ENCODE assay signal across 8 cellular contexts in the genomic region with DNA sequence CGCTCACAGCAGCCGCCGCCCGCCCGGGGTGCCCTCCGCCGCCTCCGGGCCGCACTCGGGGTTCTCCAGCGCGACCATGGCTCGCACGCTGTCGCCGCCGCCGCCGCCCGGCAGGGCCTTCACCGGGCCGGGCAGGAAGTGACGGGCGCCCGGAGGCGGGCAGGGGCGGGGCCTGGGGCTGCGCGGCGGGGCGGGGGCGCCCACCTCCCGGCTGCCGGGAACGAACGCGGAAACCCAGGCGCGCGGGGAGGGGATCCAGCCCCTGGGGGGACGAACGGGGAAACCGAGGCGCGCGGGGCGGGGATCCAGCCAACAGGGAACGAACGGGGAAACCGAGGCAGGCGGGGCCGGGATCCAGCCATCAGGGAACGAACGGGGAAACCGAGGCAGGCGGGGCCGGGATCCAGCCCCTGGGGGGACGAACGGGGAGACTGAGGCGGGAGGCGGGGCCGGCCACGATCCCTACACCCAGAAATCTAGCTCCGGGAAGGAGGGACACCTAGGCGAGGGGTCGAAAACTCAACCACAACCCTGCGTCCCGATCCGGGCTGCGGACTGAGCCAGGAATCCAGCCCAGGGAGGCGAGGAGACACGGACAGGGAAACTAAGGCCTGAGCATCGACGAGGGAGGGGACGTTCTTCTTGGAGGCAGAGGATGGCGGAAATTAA. TPM values are rescaled to one million over a fixed set of nuclear protein-coding genes. Genes with fewer than 3 reads are reported as not detected.
A peak's percentile ranks its signal among the peaks of the same experiment; 100 is the strongest.
DNase-seq lines count a peak whose midpoint lies in the region; ATAC-seq and TF ChIP-seq lines count a peak whose summit lies in the region.

A gene (minus strand): TSS at position 140 of the 669 bp plus-strand sequence. CDS start 62 bp downstream, at position 78.

- peak; percentile 73 to 91 (median 81) for DNase-seq in CD4-positive, alpha-beta T cell
- DNase-seq in NCI-H2227 (lab: John Stamatoyannopoulos, UW; ENCODE audit: unreplicated experiment) (peak; percentile 69), medulla oblongata (ENCODE audit: extremely low spot score) (peak; percentile 68)
- peak; percentile 65 to 69 for DNase-seq in activated CD8-positive, alpha-beta memory T cell treated with anti-CD3 and anti-CD28 coated beads for 4 hours (ENCODE audit: low read depth in 2 of 2)
- peak; percentile 77 to 83 (median 79) for DNase-seq in effector memory CD4-positive, alpha-beta T cell
- peak in 2 of 3 donors; percentile 66 to 84 for DNase-seq in stimulated activated CD4-positive, alpha-beta T cell treated with anti-CD3 and anti-CD28 coated beads, TNF-alpha, amount 100 ng/mL, for 48 hours (ENCODE audit: low read depth in 3 of 3)

- H3K4me1 ChIP-seq in effector memory CD4-positive, alpha-beta T cell (ENCODE audit: control insufficient read depth, insufficient read depth, low read length, poor library complexity, severe bottlenecking): peaks cover 53% of the 10 kb centered on the region

- peaks cover 35% of the 10 kb centered on the region for H3K36me3 Mint-ChIP-seq in CD4-positive, alpha-beta T cell (ENCODE audit: low read depth)

- ATAC-seq in CD4-positive, alpha-beta T cell (ENCODE audit: poor library complexity): peak; percentile 37
- ATAC-seq in GM21825 (IDR thresholded peaks at IDR 0.05; ENCODE audit: unreplicated experiment) (peak; percentile 40), HG03460 (IDR thresholded peaks at IDR 0.05; ENCODE audit: unreplicated experiment) (no peak)

- H3K27ac Mint-ChIP-seq in CD4-positive, alpha-beta T cell: peak within 1 kb of the TSS; percentile 94

- H3K9me3 ChIP-seq in CD4-positive, alpha-beta T cell (ENCODE audit: control insufficient read depth, low read length): no peaks in the 10 kb centered on the region
- H3K9me3 ChIP-seq in effector memory CD4-positive, alpha-beta T cell (ENCODE audit: control insufficient read depth, low read length): no peaks in the 10 kb centered on the region

- CTCF ChIA-PET in CD4-positive, alpha-beta T cell (lab: Charles Lee): no interaction called here

- no peak for TF ChIP-seq CTCF in CD4-positive, alpha-beta T cell (IDR thresholded peaks at IDR 0.05)

- H3K4me3 Mint-ChIP-seq in CD4-positive, alpha-beta T cell: peak within 1 kb of the TSS; percentile 91

- H3K4me3 ChIP-seq in effector memory CD4-positive, alpha-beta T cell (ENCODE audit: insufficient read depth, low read depth, low read length, poor library complexity, severe bottlenecking): peak within 1 kb of the TSS; percentile 75

- H3K27ac ChIP-seq in CD4-positive, alpha-beta T cell (ENCODE audit: low read depth, low read length): peak within 1 kb of the TSS; percentile 98
- H3K27ac ChIP-seq in effector memory CD4-positive, alpha-beta T cell (ENCODE audit: insufficient read depth, low read length, poor library complexity, severe bottlenecking): peak within 1 kb of the TSS; percentile 97

- H3K4me1 Mint-ChIP-seq in CD4-positive, alpha-beta T cell (ENCODE audit: low read depth): peaks cover 28% of the 10 kb centered on the region

- H3K27me3 ChIP-seq in CD4-positive, alpha-beta T cell (ENCODE audit: control insufficient read depth, insufficient read depth, low read length): peaks cover 14% of the 10 kb centered on the region
- peaks cover 13% of the 10 kb centered on the region for H3K27me3 ChIP-seq in effector memory CD4-positive, alpha-beta T cell (replicated peaks; ENCODE audit: control insufficient read depth, insufficient read depth, low read length, poor library complexity, severe bottlenecking)

- POLR2A ChIA-PET in CD4-positive, alpha-beta T cell (lab: Charles Lee): interaction anchor here (1.4 to 4.3 kb wide), 2 partner anchors 20 to 356 kb away, joined by 4 to 20 read pairs; a partner anchor contains a TSS

- H3K36me3 ChIP-seq in effector memory CD4-positive, alpha-beta T cell (ENCODE audit: control insufficient read depth, insufficient read depth, low read length): peaks cover 3% of the 10 kb centered on the region

- no peaks in the 10 kb centered on the region for H3K9me3 Mint-ChIP-seq in CD4-positive, alpha-beta T cell

- peaks cover 3% of the 10 kb centered on the region for H3K27me3 Mint-ChIP-seq in CD4-positive, alpha-beta T cell

- intact Hi-C loops in CD4-positive, alpha-beta T cell (cut with DNase I, micrococcal nuclease): loop anchor here in 1 of 2 experiments (1.0 kb wide), 1 partner anchor 20 kb away; a partner anchor contains a TSS

RNA-seq across cellular contexts. Expression of the gene that starts here (rescaled TPM):
- total RNA-seq in CD4-positive, alpha-beta T cell: 100 to 1,000 TPM; 309 to 313 TPM
